In genomic region chr1:101239095-101240040, GRCh38 we compare ENCODE assay signal across 7 cellular contexts. TPM values are rescaled to one million over a fixed set of nuclear protein-coding genes. Genes with fewer than 3 reads are reported as not detected.
DNase-seq lines count a peak whose midpoint lies in the region; ATAC-seq, FAIRE-seq and TF ChIP-seq lines count a peak whose summit lies in the region.

No MANE protein-coding gene starts in this region.

- ATAC-seq in memory B cell (ENCODE audit: low read depth): no peak

- no peak for FAIRE-seq in GM19239 (lab: Jason Lieb, UNC)

- H3K9me3 ChIP-seq in suprapubic skin (no peaks in the 10 kb centered on the region), HAP-1 (no peaks in the 10 kb centered on the region)

- TF ChIP-seq CTCF in RWPE1 (conservative IDR thresholded peaks at IDR 0.05; ENCODE audit: low read depth) (peak; percentile 46), suprapubic skin (IDR thresholded peaks at IDR 0.05) (no peak)

- peak overlapping the region; percentile 95 for H3K4me3 Mint-ChIP-seq in memory B cell

- CTCF ChIA-PET in RWPE1 (lab: Yijun Ruan, JAX): interaction anchor here (0.6 to 2.4 kb wide), 13 partner anchors 12 to 1770 kb away, joined by 3 to 10 read pairs (median 4); no protein-coding TSS in a partner anchor

- H3K4me3 ChIP-seq in suprapubic skin: peak overlapping the region; percentile 75
- no peak overlapping the region for H3K4me3 ChIP-seq in HAP-1

- peaks cover 7% of the 10 kb centered on the region for H3K27me3 ChIP-seq in suprapubic skin
- no peaks in the 10 kb centered on the region for H3K27me3 ChIP-seq in HAP-1 (ENCODE audit: low read depth)

- no peaks in the 10 kb centered on the region for H3K9me3 Mint-ChIP-seq in memory B cell

- no peaks in the 10 kb centered on the region for H3K27me3 Mint-ChIP-seq in memory B cell

- POLR2A ChIA-PET in RWPE1 (lab: Yijun Ruan, JAX; ENCODE audit: low non-redundant PET): no interaction called here

- in situ Hi-C loops in HAP-1 (cut with MboI; ENCODE audit: low sequenced_read_pairs): loop anchor here (10.0 kb wide), 1 partner anchor 215 kb away; the partner anchor contains the start of gene DPH5

- no peak for TF ChIP-seq POLR2A in suprapubic skin (IDR thresholded peaks at IDR 0.05)

- TF ChIP-seq EP300 in suprapubic skin (IDR thresholded peaks at IDR 0.05): no peak

- H3K4me1 Mint-ChIP-seq in memory B cell: peaks cover 46% of the 10 kb centered on the region

- H3K4me1 ChIP-seq in suprapubic skin (peaks cover 34% of the 10 kb centered on the region), HAP-1 (peaks cover 14% of the 10 kb centered on the region)

- H3K36me3 ChIP-seq in suprapubic skin: peaks cover 10% of the 10 kb centered on the region
- peaks cover 7% of the 10 kb centered on the region for H3K36me3 ChIP-seq in HAP-1 (replicated peaks)

- no peak overlapping the region for H3K27ac ChIP-seq in RWPE1
- no peak overlapping the region for H3K27ac ChIP-seq in suprapubic skin

- WGBS in suprapubic skin: 83% methylated on average over 42 of the region's 42 CpGs

- H3K36me3 Mint-ChIP-seq in memory B cell: peaks cover 32% of the 10 kb centered on the region

- peak overlapping the region; percentile 95 for H3K27ac Mint-ChIP-seq in memory B cell

- DNase-seq in RWPE1 (ENCODE audit: low spot score) (no peak), memory B cell (ENCODE audit: low spot score in 2 of 2) (no peak), suprapubic skin (ENCODE audit: low spot score in 2 of 2) (no peak), HAP-1 (ENCODE audit: low spot score in 2 of 2) (no peak), DMS 273 treated with DMSO at 0.1 percent for 48 hours (lab: John Stamatoyannopoulos, UW) (no peak), GM19239 (ENCODE audit: insufficient read length, low spot score) (no peak)
- peak in 3 of 4 experiments; percentile 19 to 39 (median 30) for DNase-seq in activated naive CD4-positive, alpha-beta T cell (lab: John Stamatoyannopoulos, UW)

RNA-seq across cellular contexts. Expression of gene S1PR1, which starts 2.5 kb away (rescaled TPM):
- 10 to 100 TPM; 11.4 to 50.6 (median 26.0) TPM for total RNA-seq in suprapubic skin

Comparison
In these comparisons a context has a peak if more than half of its experiments do, and no peak if none do; other contexts are left out.
1. DNase-seq: peak in activated naive CD4-positive, alpha-beta T cell (3 of 4); none in RWPE1 (single experiment), memory B cell (0 of 2), suprapubic skin (0 of 2), HAP-1 (0 of 2), DMS 273 treated with DMSO at 0.1 percent for 48 hours (single experiment) and GM19239 (single experiment).